In the genomic region with DNA sequence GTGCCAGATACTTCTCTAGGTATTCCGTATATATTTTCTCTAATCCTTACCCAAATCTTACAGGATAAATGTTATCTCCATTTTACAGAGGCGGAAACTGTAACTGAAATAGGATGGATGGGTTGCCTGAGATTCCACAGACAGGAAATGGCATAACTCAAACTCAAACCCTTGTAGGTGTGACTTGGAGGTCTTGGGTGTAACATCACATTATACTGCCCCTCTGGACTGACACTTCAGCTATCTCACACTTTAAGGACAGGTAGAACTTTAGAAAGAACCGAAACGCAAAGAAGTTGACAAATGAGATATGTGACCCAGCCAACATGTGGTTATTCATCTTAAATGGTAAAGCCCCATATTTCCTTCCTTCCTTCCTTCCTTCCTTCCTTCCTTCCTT, we compare ENCODE assay signal across 20 cellular contexts.
A peak's percentile ranks its signal among the peaks of the same experiment; 100 is the strongest.
DNase-seq lines count a peak whose midpoint lies in the region; ATAC-seq, FAIRE-seq and TF ChIP-seq lines count a peak whose summit lies in the region.
"Had no signal": no experiment of that assay in that cellular context is flagged by ENCODE, and none has a peak within 500 bp of the region (broad histone marks: within the 10 kb centered on the region; RNA-seq: fewer than 3 reads in every experiment).

No MANE protein-coding gene starts in this region.

- H3K36me3 ChIP-seq in A673 (ENCODE audit: insufficient read depth, low read length, poor library complexity, severe bottlenecking) (no peaks in the 10 kb centered on the region), K562 (ENCODE audit: control insufficient read depth, insufficient read depth, low read length) (no peaks in the 10 kb centered on the region)

- H2AFZ ChIP-seq in K562 (ENCODE audit: low read depth, low read length) = peak overlapping the region; percentile 63; the same call in 1 of the 2 replicates
- H2AFZ ChIP-seq: GM23248 had no signal

- no peaks in the 10 kb centered on the region for H4K20me1 ChIP-seq in K562 (replicated peaks; ENCODE audit: control insufficient read depth, insufficient read depth, low read length)

- no peaks in the 10 kb centered on the region for H3K27me3 ChIP-seq in A673 (replicated peaks; ENCODE audit: insufficient read depth, low read depth, low read length, poor library complexity)
- H3K27me3 ChIP-seq in K562 (ENCODE audit: control insufficient read depth in 2 of 2, insufficient read depth in 2 of 2, low read length in 2 of 2) = no peaks in the 10 kb centered on the region
- peaks cover 17% of the 10 kb centered on the region for H3K27me3 ChIP-seq in foreskin keratinocyte

- peaks cover 57% of the 10 kb centered on the region for H3K4me1 ChIP-seq in A673 (ENCODE audit: insufficient read depth, low read length, poor library complexity, severe bottlenecking)
- H3K4me1 ChIP-seq in K562 (replicated peaks in 1 of 2; ENCODE audit: control insufficient read depth in 2 of 2, insufficient read depth in 2 of 2, low read length in 2 of 2) = peaks cover 8 to 13% of the 10 kb centered on the region in 2 experiments
- H3K4me1 ChIP-seq in foreskin keratinocyte = no peaks in the 10 kb centered on the region
- H3K4me1 ChIP-seq: Caco-2 had no signal

- no peak for TF ChIP-seq CTCF in A673 (conservative IDR thresholded peaks at IDR 0.05; ENCODE audit: low read depth, low read length)
- TF ChIP-seq CTCF in K562 (IDR thresholded peaks at IDR 0.05 in 2 of 3, conservative IDR thresholded peaks at IDR 0.05 in 1 of 3; ENCODE audit: insufficient read depth in 2 of 3, low read depth in 1 of 3, low read length in 3 of 3) = no peak
- no peak for TF ChIP-seq CTCF in foreskin keratinocyte (conservative IDR thresholded peaks at IDR 0.05)

- intact Hi-C loops in A673 (cut with micrococcal nuclease; ENCODE audit: unreplicated experiment) (loop anchor here (1.0 to 2.0 kb wide), 3 partner anchors 36 to 356 kb away; no protein-coding TSS in a partner anchor), K562 (cut with micrococcal nuclease) (no loop called here)

- WGBS in K562 (ENCODE audit: insufficient coverage, low coverage, missing lambda C conversion rate) = 57% methylated on average over 4 of the region's 4 CpGs

- TF ChIP-seq POLR2A in GM12891 (IDR thresholded peaks at IDR 0.05; ENCODE audit: low read depth, low read length) = no peak
- TF ChIP-seq POLR2A in K562 (conservative IDR thresholded peaks at IDR 0.05) = no peak

- H3K4me2 ChIP-seq in K562 (ENCODE audit: insufficient read depth, low read length) = no peak overlapping the region
- H3K4me2 ChIP-seq: A549 had no signal

- no peak for TF ChIP-seq EP300 in K562 (IDR thresholded peaks at IDR 0.05; ENCODE audit: low read length)

- TF ChIP-seq RAD21 in K562 (CRISPR knock-in tag; conservative IDR thresholded peaks at IDR 0.05 in 1 of 2, IDR thresholded peaks at IDR 0.05 in 1 of 2) = no peak

- BruUV-seq in A673 (replicated peaks; lab: Mats Ljungman, UMichigan) (no TSS peak), K562 (replicated peaks; lab: Mats Ljungman, UMichigan) (no TSS peak)

- CTCF ChIA-PET in A673 (lab: Charles Lee) (interaction anchor here (0.7 to 1.9 kb wide), 7 partner anchors 95 to 963 kb away, joined by 4 to 9 read pairs (median 6); no protein-coding TSS in a partner anchor), K562 (lab: Yijun Ruan, JAX; ENCODE audit: low intra/inter-chr PET ratio) (no interaction called here)

- ATAC-seq in K562 (no peak), HG02678 (IDR thresholded peaks at IDR 0.05; ENCODE audit: unreplicated experiment) (no peak), foreskin keratinocyte (no peak)
- ATAC-seq: A549; CD8-positive, alpha-beta T cell had no signal

- H3K9me3 ChIP-seq in A673 (ENCODE audit: low read depth, low read length, poor library complexity, severe bottlenecking) (no peaks in the 10 kb centered on the region), K562 (replicated peaks; ENCODE audit: control insufficient read depth, insufficient read depth, low read depth, low read length) (no peaks in the 10 kb centered on the region)
- H3K9me3 ChIP-seq: A549, Caco-2 had no signal

- POLR2A ChIA-PET in A673 (lab: Charles Lee; ENCODE audit: low non-redundant PET) (interaction anchor here (0.6 to 0.7 kb wide), 6 partner anchors 36 to 923 kb away, joined by 3 to 18 read pairs (median 7); no protein-coding TSS in a partner anchor), K562 (lab: Yijun Ruan, JAX) (interaction anchor here (0.7 to 2.1 kb wide), 3 partner anchors 9 to 117 kb away, joined by 3 to 13 read pairs (median 5); no protein-coding TSS in a partner anchor)

- in situ Hi-C loops in K562 (cut with MboI) = no loop called here

- no peak overlapping the region for H3K9ac ChIP-seq in K562 (ENCODE audit: insufficient read depth in 1 of 2, low read depth in 2 of 2, low read length in 2 of 2)
- H3K9ac ChIP-seq: GM23248 had no signal

- no peaks in the 10 kb centered on the region for H3K79me2 ChIP-seq in K562 (ENCODE audit: control insufficient read depth, insufficient read depth, low read length)

- H3K27ac ChIP-seq in A673 (ENCODE audit: low read depth, low read length, poor library complexity, severe bottlenecking) = peak overlapping the region; percentile 97
- H3K27ac ChIP-seq in K562 (ENCODE audit: extremely low read depth, low read depth, low read length) = no peak overlapping the region
- H3K27ac ChIP-seq in foreskin keratinocyte = no peak overlapping the region
- H3K27ac ChIP-seq: A549, C4-2B, GM23248 had no signal

- H3K9me1 ChIP-seq in K562 (ENCODE audit: control insufficient read depth, insufficient read depth, low read length) = peaks cover 3% of the 10 kb centered on the region

- FAIRE-seq in GM12891 (lab: Jason Lieb, UNC) = peak; percentile 55
- FAIRE-seq in K562 (lab: Jason Lieb, UNC) = no peak
- FAIRE-seq: A549, G401.6, H1 had no signal

- no peak overlapping the region for H3K4me3 ChIP-seq in A673 (ENCODE audit: low read depth, low read length, poor library complexity, severe bottlenecking)
- no peak overlapping the region for H3K4me3 ChIP-seq in K562
- H3K4me3 ChIP-seq: A549, GM23248 had no signal

- peak; percentile 95 for DNase-seq in A673 (ENCODE audit: low spot score)
- DNase-seq in GM12891 (ENCODE audit: insufficient read length, low spot score) = no peak
- no peak for DNase-seq in K562 (ENCODE audit: extremely low read depth in 1 of 4, low spot score in 3 of 4)
- DNase-seq in islet precursor cell = peak; percentile 1
- no peak for DNase-seq in foreskin keratinocyte
- DNase-seq in NCI-H1436 treated with DMSO at 0.1 percent for 48 hours (lab: John Stamatoyannopoulos, UW) = no peak
- DNase-seq: 8988T; Caco-2; CD4-positive, CD25-positive, alpha-beta regulatory T cell; CD8-positive, alpha-beta T cell; DMS153; DND-41; GM23248; H7; HCEC 1CT had no signal

TF ChIP-seq in GM12891, 5 proteins besides CTCF, POLR2A, EP300 and RAD21:
- TF ChIP-seq POU2F2 (IDR thresholded peaks at IDR 0.05; ENCODE audit: low read depth, low read length) = no peak
- no peak for TF ChIP-seq PAX5 (IDR thresholded peaks at IDR 0.05; ENCODE audit: insufficient read depth, low read length, severe bottlenecking)
- TF ChIP-seq POLR2AphosphoS5 (IDR thresholded peaks at IDR 0.05; ENCODE audit: low read depth, low read length) = no peak
- TF ChIP-seq SPI1 (IDR thresholded peaks at IDR 0.05; ENCODE audit: low read depth, low read length) = no peak
- no peak for TF ChIP-seq TAF1 (IDR thresholded peaks at IDR 0.05; ENCODE audit: low read depth, low read length)

TF ChIP-seq in K562, 482 proteins besides CTCF, POLR2A, EP300 and RAD21:
- TF ChIP-seq PRDM10 (IDR thresholded peaks at IDR 0.05; ENCODE audit: partially characterized antibody) (peak; percentile 20), MECOM (CRISPR knock-in tag; IDR thresholded peaks at IDR 0.05) (no peak)

Comparison
In these comparisons a context has a peak if more than half of its experiments do, and no peak if none do; other contexts are left out.
1. DNase-seq: peak in A673 (single experiment) and islet precursor cell (single experiment); none in GM12891 (single experiment), K562 (0 of 4), foreskin keratinocyte (0 of 2) and NCI-H1436 treated with DMSO at 0.1 percent for 48 hours (single experiment).